In the genomic region with DNA sequence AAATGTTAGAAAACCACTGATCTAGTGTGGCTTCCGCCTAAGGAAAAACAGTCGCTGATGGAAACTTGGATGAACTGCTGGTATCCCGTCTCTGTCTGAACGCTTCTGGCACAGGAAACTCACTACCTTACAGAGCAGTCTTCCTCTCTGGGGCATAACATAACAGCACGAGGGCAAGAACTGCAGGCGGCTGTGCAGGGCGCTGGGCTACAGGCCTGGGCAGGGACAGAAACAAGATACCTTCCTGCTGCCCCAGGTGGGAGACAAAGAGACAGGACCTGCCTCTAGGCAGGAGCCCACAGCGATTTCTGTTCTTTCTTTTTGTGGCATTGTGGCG, we compare ENCODE assay signal across 1 cellular context.
TF ChIP-seq lines count a peak whose summit lies in the region.

No MANE protein-coding gene starts in this region.

TF ChIP-seq in SK-N-SH, 30 proteins besides CTCF, POLR2A, EP300 and RAD21 (continued from another document):
- TF ChIP-seq, protein P1, sequence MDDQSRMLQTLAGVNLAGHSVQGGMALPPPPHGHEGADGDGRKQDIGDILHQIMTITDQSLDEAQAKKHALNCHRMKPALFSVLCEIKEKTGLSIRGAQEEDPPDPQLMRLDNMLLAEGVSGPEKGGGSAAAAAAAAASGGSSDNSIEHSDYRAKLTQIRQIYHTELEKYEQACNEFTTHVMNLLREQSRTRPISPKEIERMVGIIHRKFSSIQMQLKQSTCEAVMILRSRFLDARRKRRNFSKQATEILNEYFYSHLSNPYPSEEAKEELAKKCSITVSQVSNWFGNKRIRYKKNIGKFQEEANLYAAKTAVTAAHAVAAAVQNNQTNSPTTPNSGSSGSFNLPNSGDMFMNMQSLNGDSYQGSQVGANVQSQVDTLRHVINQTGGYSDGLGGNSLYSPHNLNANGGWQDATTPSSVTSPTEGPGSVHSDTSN (IDR thresholded peaks at IDR 0.05) = no peak
- TF ChIP-seq FOSL2 (IDR thresholded peaks at IDR 0.05; ENCODE audit: borderline replicate concordance, low read depth) (no peak), SIN3A (IDR thresholded peaks at IDR 0.05; ENCODE audit: borderline replicate concordance, low read depth, low read length) (no peak), TAF1 (IDR thresholded peaks at IDR 0.05; ENCODE audit: borderline replicate concordance, low read depth, low read length) (no peak), MEF2A (IDR thresholded peaks at IDR 0.05; ENCODE audit: borderline replicate concordance, low read depth) (no peak), FOXM1 (IDR thresholded peaks at IDR 0.05; ENCODE audit: low read depth) (no peak), ELF1 (IDR thresholded peaks at IDR 0.05) (no peak), TEAD4 (IDR thresholded peaks at IDR 0.05; ENCODE audit: borderline replicate concordance, insufficient read depth) (no peak), RXRA (IDR thresholded peaks at IDR 0.05; ENCODE audit: borderline replicate concordance, low read depth) (no peak)
- TF ChIP-seq, protein P2, sequence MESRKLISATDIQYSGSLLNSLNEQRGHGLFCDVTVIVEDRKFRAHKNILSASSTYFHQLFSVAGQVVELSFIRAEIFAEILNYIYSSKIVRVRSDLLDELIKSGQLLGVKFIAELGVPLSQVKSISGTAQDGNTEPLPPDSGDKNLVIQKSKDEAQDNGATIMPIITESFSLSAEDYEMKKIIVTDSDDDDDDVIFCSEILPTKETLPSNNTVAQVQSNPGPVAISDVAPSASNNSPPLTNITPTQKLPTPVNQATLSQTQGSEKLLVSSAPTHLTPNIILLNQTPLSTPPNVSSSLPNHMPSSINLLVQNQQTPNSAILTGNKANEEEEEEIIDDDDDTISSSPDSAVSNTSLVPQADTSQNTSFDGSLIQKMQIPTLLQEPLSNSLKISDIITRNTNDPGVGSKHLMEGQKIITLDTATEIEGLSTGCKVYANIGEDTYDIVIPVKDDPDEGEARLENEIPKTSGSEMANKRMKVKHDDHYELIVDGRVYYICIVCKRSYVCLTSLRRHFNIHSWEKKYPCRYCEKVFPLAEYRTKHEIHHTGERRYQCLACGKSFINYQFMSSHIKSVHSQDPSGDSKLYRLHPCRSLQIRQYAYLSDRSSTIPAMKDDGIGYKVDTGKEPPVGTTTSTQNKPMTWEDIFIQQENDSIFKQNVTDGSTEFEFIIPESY (IDR thresholded peaks at IDR 0.05; ENCODE audit: borderline replicate concordance, low read depth) = no peak
- TF ChIP-seq, protein P3, sequence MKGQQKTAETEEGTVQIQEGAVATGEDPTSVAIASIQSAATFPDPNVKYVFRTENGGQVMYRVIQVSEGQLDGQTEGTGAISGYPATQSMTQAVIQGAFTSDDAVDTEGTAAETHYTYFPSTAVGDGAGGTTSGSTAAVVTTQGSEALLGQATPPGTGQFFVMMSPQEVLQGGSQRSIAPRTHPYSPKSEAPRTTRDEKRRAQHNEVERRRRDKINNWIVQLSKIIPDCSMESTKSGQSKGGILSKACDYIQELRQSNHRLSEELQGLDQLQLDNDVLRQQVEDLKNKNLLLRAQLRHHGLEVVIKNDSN (IDR thresholded peaks at IDR 0.05; ENCODE audit: borderline replicate concordance, low read depth) = no peak
